ENCODE assay signal across 8 cellular contexts in the genomic region with DNA sequence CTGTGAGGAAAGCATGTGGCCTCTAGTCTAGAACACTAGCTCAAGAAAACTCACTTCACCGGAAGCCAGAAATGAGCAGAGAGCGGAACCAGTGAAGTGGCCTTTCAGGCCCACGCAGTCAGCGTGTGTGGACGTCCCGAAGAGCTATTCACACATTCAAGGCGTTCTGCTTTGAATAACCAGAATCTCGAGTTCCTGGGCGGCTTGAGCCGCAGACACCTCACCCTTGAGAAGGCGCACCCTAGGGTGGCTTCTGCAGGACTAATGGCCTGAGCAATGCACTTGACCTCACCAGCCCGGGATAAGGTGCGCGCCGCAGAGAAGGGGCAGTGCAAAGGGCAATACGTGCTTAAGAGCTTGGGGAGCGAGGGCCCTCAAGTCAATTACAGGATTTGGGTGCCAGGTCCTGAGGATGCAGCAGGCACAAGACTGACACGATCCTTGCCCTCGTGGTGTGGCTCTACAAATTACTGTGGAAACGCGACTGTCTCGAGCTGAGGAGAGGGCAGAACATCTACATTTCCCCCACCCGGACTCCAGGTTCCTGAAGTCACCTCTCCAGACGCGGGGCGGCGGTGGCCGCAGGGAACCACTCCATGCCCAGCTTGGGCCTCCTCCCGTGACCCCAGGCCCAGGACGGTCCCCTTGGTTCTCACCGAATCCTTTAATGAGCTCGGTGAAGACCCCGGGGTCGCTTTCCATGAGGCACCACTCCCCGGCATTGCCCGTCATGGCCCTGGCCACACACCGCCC. TPM values are rescaled to one million over a fixed set of nuclear protein-coding genes. Genes with fewer than 3 reads are reported as not detected.
DNase-seq lines count a peak whose midpoint lies in the region; ATAC-seq and TF ChIP-seq lines count a peak whose summit lies in the region.

No MANE protein-coding gene starts in this region.

- H3K9me3 Mint-ChIP-seq in activated CD4-positive, alpha-beta T cell treated with anti-CD3 and anti-CD28 coated beads, Interleukin-2, amount 10 ng/mL, durations not matched to agents 24 days and 14 days, result no peaks in the 10 kb centered on the region
- peaks cover 8% of the 10 kb centered on the region for H3K9me3 Mint-ChIP-seq in mesothelial cell of epicardium

- peaks cover 43% of the 10 kb centered on the region for H3K4me1 Mint-ChIP-seq in activated CD4-positive, alpha-beta T cell treated with anti-CD3 and anti-CD28 coated beads, Interleukin-2, amount 10 ng/mL, durations not matched to agents 24 days and 14 days
- H3K4me1 Mint-ChIP-seq in mesothelial cell of epicardium, result peaks cover 30% of the 10 kb centered on the region

- DNase-seq in Right ventricle myocardium inferior (ENCODE audit: missing footprints) (peak; percentile 68), cardiac septum (ENCODE audit: low spot score) (no peak), NCI-H345 treated with DMSO at 0.1 percent for 48 hours (lab: John Stamatoyannopoulos, UW; ENCODE audit: unreplicated experiment) (peak; percentile 35), mesothelial cell of epicardium (ENCODE audit: low spot score in 2 of 2, unreplicated experiment in 2 of 2) (peak in 1 of 2 experiments; percentile 42)
- peak; percentile 88 for DNase-seq in activated CD4-positive, alpha-beta T cell treated with anti-CD3 and anti-CD28 coated beads, Interleukin-2, amount 10 ng/mL, durations not matched to agents 24 days and 14 days
- DNase-seq in stimulated activated CD8-positive, alpha-beta memory T cell treated with anti-CD3 and anti-CD28 coated beads, Interleukin-7, amount 100 ng/mL, for 1 hour (ENCODE audit: low read depth in 2 of 2), result peak; percentile 14 to 25

- H3K4me1 ChIP-seq in duodenal mucosa (ENCODE audit: control insufficient read depth in 1 of 2, insufficient read depth in 2 of 2, low read length in 2 of 2), result peaks cover 12 to 21% of the 10 kb centered on the region in 2 donors

- intact Hi-C loops in Right ventricle myocardium inferior (cut with DNase I), result loop anchor here (2.0 to 5.0 kb wide), 2 partner anchors 46 to 64 kb away; a partner anchor contains a TSS
- intact Hi-C loops in cardiac septum (cut with DNase I), result loop anchor here (1.0 kb wide), 2 partner anchors 47 to 64 kb away; a partner anchor contains a TSS
- intact Hi-C loops in activated CD4-positive, alpha-beta T cell treated with anti-CD3 and anti-CD28 coated beads, Interleukin-2, amount 10 ng/mL, durations not matched to agents 24 days and 14 days (cut with micrococcal nuclease), result loop anchor here (1.0 to 5.0 kb wide), 7 partner anchors 47 to 456 kb away; a partner anchor contains a TSS

- no peaks in the 10 kb centered on the region for H3K27me3 ChIP-seq in duodenal mucosa (ENCODE audit: control insufficient read depth in 1 of 2, insufficient read depth in 2 of 2, low read length in 2 of 2)

- H3K36me3 Mint-ChIP-seq in activated CD4-positive, alpha-beta T cell treated with anti-CD3 and anti-CD28 coated beads, Interleukin-2, amount 10 ng/mL, durations not matched to agents 24 days and 14 days (ENCODE audit: low read depth), result peaks cover 42% of the 10 kb centered on the region
- H3K36me3 Mint-ChIP-seq in mesothelial cell of epicardium, result peaks cover 13% of the 10 kb centered on the region

- no peak for TF ChIP-seq CTCF in mesothelial cell of epicardium (IDR thresholded peaks at IDR 0.05; ENCODE audit: unreplicated experiment)

- peak overlapping the region; percentile 93 to 97 for H3K9ac ChIP-seq in duodenal mucosa (ENCODE audit: low read depth in 1 of 2, low read length in 2 of 2)

- peak overlapping the region; percentile 98 for H3K27ac ChIP-seq in duodenal mucosa (ENCODE audit: low read depth, low read length)

- H3K9me3 ChIP-seq in duodenal mucosa (ENCODE audit: control insufficient read depth in 1 of 2, low read length in 2 of 2), result no peaks in the 10 kb centered on the region

- peak overlapping the region; percentile 95 to 98 for H3K4me3 ChIP-seq in duodenal mucosa (ENCODE audit: low read depth in 1 of 2, low read length in 2 of 2)

- H3K27me3 Mint-ChIP-seq in activated CD4-positive, alpha-beta T cell treated with anti-CD3 and anti-CD28 coated beads, Interleukin-2, amount 10 ng/mL, durations not matched to agents 24 days and 14 days, result no peaks in the 10 kb centered on the region
- H3K27me3 Mint-ChIP-seq in mesothelial cell of epicardium (ENCODE audit: low read depth), result no peaks in the 10 kb centered on the region

- H3K4me3 Mint-ChIP-seq in activated CD4-positive, alpha-beta T cell treated with anti-CD3 and anti-CD28 coated beads, Interleukin-2, amount 10 ng/mL, durations not matched to agents 24 days and 14 days, result peak overlapping the region; percentile 98
- peak overlapping the region; percentile 96 for H3K4me3 Mint-ChIP-seq in mesothelial cell of epicardium

- H3K27ac Mint-ChIP-seq in activated CD4-positive, alpha-beta T cell treated with anti-CD3 and anti-CD28 coated beads, Interleukin-2, amount 10 ng/mL, durations not matched to agents 24 days and 14 days, result peak overlapping the region; percentile 99
- peak overlapping the region; percentile 99 for H3K27ac Mint-ChIP-seq in mesothelial cell of epicardium

- ATAC-seq in Right ventricle myocardium inferior (no peak), HG02885 (IDR thresholded peaks at IDR 0.05; ENCODE audit: poor library complexity, unreplicated experiment) (peak; percentile 62)

- H3K36me3 ChIP-seq in duodenal mucosa (ENCODE audit: control insufficient read depth in 1 of 2, insufficient read depth in 2 of 2, low read length in 2 of 2), result peaks cover 0 to 2% of the 10 kb centered on the region in 2 donors

RNA-seq across cellular contexts. Expression of a gene that starts 0.5 kb away (rescaled TPM):
- total RNA-seq in Right ventricle myocardium inferior (42.9 TPM), cardiac septum (26.4 TPM), mesothelial cell of epicardium (27.1 to 29.7 TPM (median 29.0 TPM) in 3 replicates)
- 89.2 and 97.2 TPM in 2 replicates for total RNA-seq in activated CD4-positive, alpha-beta T cell treated with anti-CD3 and anti-CD28 coated beads, Interleukin-2, amount 10 ng/mL, durations not matched to agents 24 days and 14 days

RNA-seq across cellular contexts. Expression of a gene that starts 0.7 kb away (rescaled TPM):
- total RNA-seq in Right ventricle myocardium inferior (42.8 TPM), cardiac septum (61.6 TPM), mesothelial cell of epicardium (103 to 107 TPM (median 104 TPM) in 3 replicates)
- 70.2 and 70.9 TPM in 2 replicates for total RNA-seq in activated CD4-positive, alpha-beta T cell treated with anti-CD3 and anti-CD28 coated beads, Interleukin-2, amount 10 ng/mL, durations not matched to agents 24 days and 14 days

RNA-seq across cellular contexts. Expression of a gene that starts 46.5 kb away (rescaled TPM):
- 45.3 TPM for total RNA-seq in Right ventricle myocardium inferior
- 29.0 TPM for total RNA-seq in cardiac septum
- total RNA-seq in activated CD4-positive, alpha-beta T cell treated with anti-CD3 and anti-CD28 coated beads, Interleukin-2, amount 10 ng/mL, durations not matched to agents 24 days and 14 days, result 29.4 and 32.6 TPM in 2 replicates
- 8.9 to 10.4 TPM (median 10.3 TPM) in 3 replicates for total RNA-seq in mesothelial cell of epicardium
